Comparison of ENCODE assay signal across 3 cellular contexts in genomic region chr16:70225430-70225829, GRCh38. TPM values are rescaled to one million over a fixed set of nuclear protein-coding genes. Genes with fewer than 3 reads are reported as not detected.
"Had no signal": no experiment of that assay in that cellular context is flagged by ENCODE, and none has a peak within 500 bp of the region (broad histone marks: within the 10 kb centered on the region; RNA-seq: fewer than 3 reads in every experiment).

No MANE protein-coding gene starts in this region.

RNA-seq across cellular contexts. Expression of gene CLEC18C, which starts 51.8 kb away (rescaled TPM):
- total RNA-seq: glomerular endothelial cell, hepatocyte, left ventricle myocardium inferior had no signal
